Comparison of ENCODE assay signal across 12 cellular contexts in the genomic region with DNA sequence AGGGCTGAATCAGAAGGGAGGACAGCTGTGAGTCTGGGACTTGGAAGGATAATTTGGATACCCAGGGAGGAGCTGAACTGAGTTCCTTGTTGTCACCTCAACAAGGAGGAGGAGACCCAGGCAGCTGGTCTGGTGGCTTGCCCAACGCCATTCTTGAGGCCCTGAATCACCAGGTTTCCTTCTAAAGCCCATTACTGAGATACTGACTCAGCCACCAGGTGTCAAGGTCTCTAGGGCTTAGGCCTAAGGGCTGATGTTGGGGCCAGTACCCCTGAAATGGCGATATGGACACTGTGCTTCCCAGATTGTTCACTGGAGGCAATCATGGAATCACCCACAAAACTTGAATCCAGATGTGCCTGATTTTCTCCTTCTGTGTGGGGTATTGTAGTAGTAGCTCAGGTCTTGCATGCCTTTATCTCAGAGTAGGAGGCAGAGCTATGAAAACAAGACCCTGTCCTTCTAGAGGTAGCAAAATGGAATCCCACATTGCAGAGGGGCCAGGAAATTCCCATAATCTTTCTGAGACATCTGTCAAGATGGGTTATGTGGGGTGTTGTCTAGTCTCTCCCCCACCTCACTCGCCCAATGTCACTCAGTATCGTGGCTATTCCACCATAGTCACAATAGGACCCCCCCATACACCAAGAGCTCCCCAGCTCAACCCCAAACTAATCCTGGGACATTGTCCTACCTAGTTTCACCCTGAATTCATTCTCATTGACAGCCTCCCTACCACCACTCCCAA. TPM values are rescaled to one million over a fixed set of nuclear protein-coding genes. Genes with fewer than 3 reads are reported as not detected.
DNase-seq lines count a peak whose midpoint lies in the region; TF ChIP-seq lines count a peak whose summit lies in the region.
"Had no signal": no experiment of that assay in that cellular context is flagged by ENCODE, and none has a peak within 500 bp of the region (broad histone marks: within the 10 kb centered on the region; RNA-seq: fewer than 3 reads in every experiment).

No MANE protein-coding gene starts in this region.

- DNase-seq in Calu3 (peak; percentile 28), mesothelial cell of epicardium (ENCODE audit: low spot score in 2 of 2, unreplicated experiment in 2 of 2) (no peak), suprapubic skin (ENCODE audit: low spot score in 2 of 2) (no peak), esophagus muscularis mucosa (ENCODE audit: extremely low spot score) (no peak), AG08395 (ENCODE audit: low spot score) (no peak), coronary artery (ENCODE audit: low spot score) (no peak)
- DNase-seq: amygdala; midbrain; NCI-H2029 treated with DMSO at 0.1 percent for 48 hours; stimulated activated CD4-positive, alpha-beta T cell treated with anti-CD3 and anti-CD28 coated beads, Interleukin-4, amount 100 ng/mL, for 4 hours had no signal

- peaks cover 22% of the 10 kb centered on the region for H3K36me3 Mint-ChIP-seq in Calu3 (ENCODE audit: insufficient read depth, unreplicated experiment)
- H3K36me3 Mint-ChIP-seq in brain: no peaks in the 10 kb centered on the region
- peaks cover 2% of the 10 kb centered on the region for H3K36me3 Mint-ChIP-seq in mesothelial cell of epicardium

- no peak for TF ChIP-seq EP300 in suprapubic skin (IDR thresholded peaks at IDR 0.05)
- TF ChIP-seq EP300 in esophagus muscularis mucosa (IDR thresholded peaks at IDR 0.05): no peak

- H3K4me3 ChIP-seq in HUES6 (ENCODE audit: low read depth, low read length): peak overlapping the region; percentile 64; the same call in 1 of the 2 replicates
- H3K4me3 ChIP-seq in suprapubic skin: no peak overlapping the region
- no peak overlapping the region for H3K4me3 ChIP-seq in esophagus muscularis mucosa
- H3K4me3 ChIP-seq in coronary artery: no peak overlapping the region

- H3K27me3 Mint-ChIP-seq in Calu3 (ENCODE audit: unreplicated experiment) (peaks cover 9% of the 10 kb centered on the region), brain (peaks cover 45% of the 10 kb centered on the region), mesothelial cell of epicardium (ENCODE audit: low read depth) (peaks cover 4% of the 10 kb centered on the region)

- intact Hi-C loops in Calu3 (cut with micrococcal nuclease; ENCODE audit: unreplicated experiment): loop anchor here (5.0 to 10.0 kb wide), 2 partner anchors 56 to 61 kb away; a partner anchor contains a TSS
- intact Hi-C loops in esophagus muscularis mucosa (cut with DNase I): loop anchor here (5.0 kb wide), 2 partner anchors 36 to 86 kb away; no protein-coding TSS in a partner anchor

- H3K36me3 ChIP-seq in HUES6 (ENCODE audit: control insufficient read depth, insufficient read depth, low read length): no peaks in the 10 kb centered on the region
- H3K36me3 ChIP-seq in suprapubic skin: no peaks in the 10 kb centered on the region
- H3K36me3 ChIP-seq in esophagus muscularis mucosa: peaks cover 0 to 4% (median 0%) of the 10 kb centered on the region in 4 donors

- H3K4me1 Mint-ChIP-seq in Calu3 (ENCODE audit: low read depth, unreplicated experiment): peaks cover 55% of the 10 kb centered on the region
- peaks cover 42% of the 10 kb centered on the region for H3K4me1 Mint-ChIP-seq in brain
- H3K4me1 Mint-ChIP-seq in mesothelial cell of epicardium: peaks cover 32% of the 10 kb centered on the region

- no peak overlapping the region for H3K4me3 Mint-ChIP-seq in Calu3 (ENCODE audit: low read depth, unreplicated experiment)
- H3K4me3 Mint-ChIP-seq in brain: peak overlapping the region; percentile 20 to 95 (median 68)
- H3K4me3 Mint-ChIP-seq in mesothelial cell of epicardium: no peak overlapping the region

- TF ChIP-seq CTCF in Calu3 (IDR thresholded peaks at IDR 0.05; ENCODE audit: unreplicated experiment) (no peak), brain (conservative IDR thresholded peaks at IDR 0.05) (no peak), mesothelial cell of epicardium (IDR thresholded peaks at IDR 0.05; ENCODE audit: unreplicated experiment) (no peak), suprapubic skin (IDR thresholded peaks at IDR 0.05) (no peak), esophagus muscularis mucosa (IDR thresholded peaks at IDR 0.05) (no peak), coronary artery (IDR thresholded peaks at IDR 0.05) (no peak)

- H3K27me3 ChIP-seq in HUES6 (ENCODE audit: control insufficient read depth, insufficient read depth, low read length) (no peaks in the 10 kb centered on the region), suprapubic skin (peaks cover under 1% of the 10 kb centered on the region), esophagus muscularis mucosa (peaks cover 0 to 5% (median 0%) of the 10 kb centered on the region in 4 donors)

- H3K9ac ChIP-seq in HUES6 (ENCODE audit: low read length): peak overlapping the region; percentile 74

- TF ChIP-seq POLR2A in suprapubic skin (IDR thresholded peaks at IDR 0.05): no peak
- TF ChIP-seq POLR2A in esophagus muscularis mucosa (IDR thresholded peaks at IDR 0.05; ENCODE audit: low read depth): no peak

- H3K9me3 Mint-ChIP-seq in Calu3 (ENCODE audit: low read depth, unreplicated experiment) (no peaks in the 10 kb centered on the region), brain (no peaks in the 10 kb centered on the region), mesothelial cell of epicardium (no peaks in the 10 kb centered on the region)

- H3K4me1 ChIP-seq in HUES6 (ENCODE audit: control insufficient read depth, insufficient read depth, low read length) (peaks cover 18% of the 10 kb centered on the region), suprapubic skin (peaks cover 23% of the 10 kb centered on the region), esophagus muscularis mucosa (peaks cover 7 to 27% (median 19%) of the 10 kb centered on the region in 4 donors)

- no TSS peak for BruUV-seq in Calu3 (replicated peaks; lab: Mats Ljungman, UMichigan)

- peak overlapping the region; percentile 72; the same call in 1 of the 2 replicates for H3K27ac ChIP-seq in HUES6 (ENCODE audit: low read depth, low read length)
- no peak overlapping the region for H3K27ac ChIP-seq in suprapubic skin
- no peak overlapping the region for H3K27ac ChIP-seq in esophagus muscularis mucosa (replicated peaks in 1 of 4)
- no peak overlapping the region for H3K27ac ChIP-seq in coronary artery

- H3K27ac Mint-ChIP-seq in Calu3 (ENCODE audit: unreplicated experiment): peak overlapping the region; percentile 94
- peak overlapping the region in 3 of 5 experiments; percentile 97 to 99 (median 98) for H3K27ac Mint-ChIP-seq in brain
- peak overlapping the region; percentile 97 for H3K27ac Mint-ChIP-seq in mesothelial cell of epicardium

- CTCF ChIA-PET in Calu3 (lab: Charles Lee): no interaction called here

- H3K9me3 ChIP-seq in HUES6 (ENCODE audit: control insufficient read depth, insufficient read depth, low read depth, low read length) (no peaks in the 10 kb centered on the region), suprapubic skin (no peaks in the 10 kb centered on the region), esophagus muscularis mucosa (no peaks in the 10 kb centered on the region)

- WGBS in suprapubic skin: 81% methylated on average over 4 of the region's 4 CpGs
- 89% methylated on average over 3 of the region's 4 CpGs for WGBS in esophagus muscularis mucosa

RNA-seq across cellular contexts. Expression of a gene that starts 1.8 kb away (rescaled TPM):
- 7.9 and 17.7 TPM in 2 replicates for total RNA-seq in Calu3 (2022)
- polyA plus RNA-seq in brain (ENCODE audit: insufficient read depth, low read depth, low replicate concordance): 0.24 TPM
- total RNA-seq in mesothelial cell of epicardium: 10.6 to 14.0 TPM (median 11.8 TPM) in 3 replicates
- 100 to 1,000 TPM in 2 of 4 donors, 10 to 100 TPM in 2; 27.0 to 195 (median 122) TPM for total RNA-seq in suprapubic skin
- total RNA-seq in esophagus muscularis mucosa: under 1 TPM in 1 of 4 donors, not detected in 3; 0.42 TPM

RNA-seq across cellular contexts. Expression of a gene that starts 2.2 kb away (rescaled TPM):
- total RNA-seq in Calu3 (2022): 40.2 and 42.3 TPM in 2 replicates
- 29.9 TPM for polyA plus RNA-seq in brain (ENCODE audit: insufficient read depth, low read depth, low replicate concordance)
- 39.8 to 48.0 TPM (median 40.7 TPM) in 3 replicates for total RNA-seq in mesothelial cell of epicardium
- 10 to 100 TPM; 29.5 to 42.3 (median 31.9) TPM for total RNA-seq in suprapubic skin
- 10 to 100 TPM; 13.1 to 25.3 (median 19.9) TPM for total RNA-seq in esophagus muscularis mucosa

RNA-seq across cellular contexts. Expression of a gene that starts 22.2 kb away (rescaled TPM):
- 11.7 and 13.6 TPM in 2 replicates for total RNA-seq in Calu3 (2022)
- 2.0 TPM for polyA plus RNA-seq in brain (ENCODE audit: insufficient read depth, low read depth, low replicate concordance)
- total RNA-seq in mesothelial cell of epicardium: 6.1 to 7.9 TPM (median 7.2 TPM) in 3 replicates
- total RNA-seq in suprapubic skin: 1 to 10 TPM; 2.6 to 8.7 (median 4.1) TPM
- 1 to 10 TPM; 1.3 to 2.9 (median 2.1) TPM for total RNA-seq in esophagus muscularis mucosa

RNA-seq across cellular contexts. Expression of a gene that starts 31.6 kb away (rescaled TPM):
- total RNA-seq in Calu3 (2022) (23.5 and 24.6 TPM in 2 replicates), mesothelial cell of epicardium (17.0 to 17.5 TPM (median 17.4 TPM) in 3 replicates), suprapubic skin (10 to 100 TPM in 3 of 4 donors, 1 to 10 TPM in 1; 7.7 to 14.7 (median 13.4) TPM), esophagus muscularis mucosa (10 to 100 TPM in 2 of 4 donors, 1 to 10 TPM in 2; 5.3 to 10.4 (median 9.7) TPM)
- polyA plus RNA-seq in brain (ENCODE audit: insufficient read depth, low read depth, low replicate concordance): 45.3 TPM

RNA-seq across cellular contexts. Expression of a gene that starts 33.3 kb away (rescaled TPM):
- 194 and 209 TPM in 2 replicates for total RNA-seq in Calu3 (2022)
- 84.5 TPM for polyA plus RNA-seq in brain (ENCODE audit: insufficient read depth, low read depth, low replicate concordance)
- total RNA-seq in mesothelial cell of epicardium: 236 to 249 TPM (median 243 TPM) in 3 replicates
- total RNA-seq in suprapubic skin: 10 to 100 TPM; 31.9 to 78.7 (median 59.7) TPM
- total RNA-seq in esophagus muscularis mucosa: 100 to 1,000 TPM in 3 of 4 donors, 10 to 100 TPM in 1; 96.8 to 165 (median 122) TPM

Comparison
In these comparisons a context has a peak if more than half of its experiments do, and no peak if none do; other contexts are left out.
1. H3K4me3 Mint-ChIP-seq: peak in brain (5 of 5); none in Calu3 (single experiment) and mesothelial cell of epicardium (single experiment).
2. Peak in every context shown above with its lines, with median percentiles within 50 percentile points of each other: H3K27ac Mint-ChIP-seq.